In the genomic region with DNA sequence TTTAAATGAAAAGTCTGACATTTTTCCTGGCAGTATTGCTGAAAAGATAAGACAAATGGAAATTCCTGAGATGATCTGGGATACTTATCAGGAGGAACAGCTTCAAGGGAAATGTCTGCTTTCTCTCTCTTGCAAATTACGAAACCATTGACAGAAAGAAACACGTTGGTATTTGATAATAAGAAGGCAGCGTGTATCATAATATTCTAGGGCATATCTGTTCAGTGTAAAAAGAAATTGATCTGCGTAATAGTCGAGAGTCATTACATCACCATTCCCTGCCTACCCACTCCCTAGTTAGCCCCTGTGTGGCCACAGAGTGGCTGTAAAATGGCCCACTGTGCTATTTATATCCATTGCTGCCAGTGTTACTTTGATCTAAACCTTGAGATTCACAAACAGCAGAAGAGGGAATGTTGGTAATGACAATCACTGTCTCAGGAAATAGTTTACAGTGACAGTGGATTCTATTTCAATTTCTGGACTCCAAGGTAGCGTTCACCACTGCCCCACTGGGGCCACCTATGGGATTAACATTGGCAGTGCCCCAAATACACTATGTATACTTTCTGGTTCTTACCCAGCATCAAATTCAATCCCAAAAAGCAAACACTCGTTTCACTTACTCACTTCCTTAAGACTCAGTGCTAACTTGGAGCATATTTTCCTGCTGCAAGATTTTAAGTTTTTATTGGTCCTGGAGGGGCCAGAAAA, we compare ENCODE assay signal across 1 cellular context.
TF ChIP-seq lines count a peak whose summit lies in the region.

No MANE protein-coding gene starts in this region.

TF ChIP-seq in HEK293T, 16 proteins besides CTCF, POLR2A, EP300 and RAD21 (continued from another document):
- no peak for TF ChIP-seq NFRKB (IDR thresholded peaks at IDR 0.05)
